Comparison of ENCODE assay signal across 8 cellular contexts in the genomic region with DNA sequence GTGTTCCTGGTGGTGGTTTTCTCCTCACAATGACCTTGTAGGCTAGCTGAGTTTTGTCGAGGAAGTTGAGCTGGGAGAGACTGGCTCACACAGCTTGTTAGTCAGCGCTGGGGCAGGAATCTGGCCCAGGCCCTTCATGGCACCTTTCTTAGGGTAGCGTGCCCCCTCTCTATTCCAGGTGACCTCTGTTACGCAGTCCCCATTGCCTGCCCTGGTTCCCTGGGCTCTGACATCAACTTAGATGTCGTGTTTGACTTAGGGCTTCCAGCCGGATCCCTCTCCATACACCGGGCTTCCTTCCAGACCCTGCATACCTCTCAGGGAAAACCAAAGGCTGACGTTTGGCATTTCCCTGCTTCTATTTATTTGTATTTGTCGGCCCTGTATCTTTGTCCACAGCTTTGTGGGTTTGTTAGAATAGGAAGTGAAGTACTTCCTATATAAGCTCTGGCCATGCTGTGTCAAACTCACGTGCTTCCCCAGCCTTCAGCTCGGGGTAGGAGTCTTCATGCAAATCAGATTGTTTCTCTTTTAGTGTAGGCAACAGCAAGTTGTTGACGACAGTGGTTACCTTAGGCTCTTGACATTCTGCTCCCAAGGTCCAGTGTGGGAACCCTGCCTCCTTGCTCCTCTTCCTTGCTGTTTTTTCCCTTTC. TPM values are rescaled to one million over a fixed set of nuclear protein-coding genes. Genes with fewer than 3 reads are reported as not detected.
A peak's percentile ranks its signal among the peaks of the same experiment; 100 is the strongest.
DNase-seq lines count a peak whose midpoint lies in the region; ATAC-seq and TF ChIP-seq lines count a peak whose summit lies in the region.

No MANE protein-coding gene starts in this region.

- H3K27me3 ChIP-seq in SK-N-SH (ENCODE audit: insufficient read depth) (no peaks in the 10 kb centered on the region), ascending aorta (no peaks in the 10 kb centered on the region), thymus (ENCODE audit: control insufficient read depth, insufficient read depth) (no peaks in the 10 kb centered on the region)

- H3K27ac ChIP-seq in SK-N-SH (ENCODE audit: low read depth in 2 of 2, low read length in 1 of 2), result no peak overlapping the region
- peak overlapping the region; percentile 65 to 73 for H3K27ac ChIP-seq in ascending aorta
- peak overlapping the region; percentile 61 for H3K27ac ChIP-seq in thymus (ENCODE audit: low read depth)

- no peaks in the 10 kb centered on the region for H3K9me2 ChIP-seq in SK-N-SH

- TF ChIP-seq CTCF in SK-N-SH (IDR thresholded peaks at IDR 0.05) (no peak), ascending aorta (IDR thresholded peaks at IDR 0.05) (no peak)

- intact Hi-C loops in ascending aorta (cut with DNase I), result no loop called here

- no peak overlapping the region for H3K4me3 ChIP-seq in SK-N-SH (ENCODE audit: low read depth in 2 of 2, low read length in 1 of 2)
- peak overlapping the region in 1 of 2 donors; percentile 4 for H3K4me3 ChIP-seq in ascending aorta
- H3K4me3 ChIP-seq in thymus (ENCODE audit: low read length), result peak overlapping the region; percentile 20

- CTCF ChIA-PET in SK-N-SH (lab: Yijun Ruan, JAX), result no interaction called here

- POLR2A ChIA-PET in SK-N-SH (lab: Yijun Ruan, JAX), result no interaction called here

- no peak overlapping the region for H3K9ac ChIP-seq in SK-N-SH

- peaks cover 99% of the 10 kb centered on the region for H3K79me2 ChIP-seq in SK-N-SH (ENCODE audit: insufficient read depth)

- H3K36me3 ChIP-seq in SK-N-SH (replicated peaks in 1 of 2; ENCODE audit: control insufficient read depth in 1 of 2, insufficient read depth in 2 of 2, low read length in 1 of 2) (no peaks in the 10 kb centered on the region), ascending aorta (no peaks in the 10 kb centered on the region), thymus (ENCODE audit: control insufficient read depth, insufficient read depth) (no peaks in the 10 kb centered on the region)

- WGBS in SK-N-SH (ENCODE audit: low lambda C conversion rate), result 89% methylated on average over 11 of the region's 12 CpGs
- 7% methylated on average over 12 of the region's 12 CpGs for WGBS in thymus

- TF ChIP-seq EP300 in SK-N-SH (IDR thresholded peaks at IDR 0.05; ENCODE audit: borderline replicate concordance in 1 of 2, low read depth in 1 of 2, low read length in 1 of 2), result no peak

- no peaks in the 10 kb centered on the region for H3K9me3 ChIP-seq in SK-N-SH
- H3K9me3 ChIP-seq in ascending aorta, result no peaks in the 10 kb centered on the region
- H3K9me3 ChIP-seq in thymus (ENCODE audit: control insufficient read depth), result no peaks in the 10 kb centered on the region

- peaks cover 92% of the 10 kb centered on the region for H4K20me1 ChIP-seq in SK-N-SH (ENCODE audit: insufficient read depth)

- no peak for TF ChIP-seq RAD21 in SK-N-SH (IDR thresholded peaks at IDR 0.05; ENCODE audit: low read length)

- DNase-seq in SK-N-SH, result no peak
- DNase-seq in NCI-H2029 (lab: John Stamatoyannopoulos, UW), result peak; percentile 81
- DNase-seq in ascending aorta (ENCODE audit: low spot score in 2 of 2), result no peak
- peak; percentile 69 for DNase-seq in left lobe of liver (ENCODE audit: low spot score)
- no peak for DNase-seq in D341Med (ENCODE audit: low spot score)

- H3F3A ChIP-seq in SK-N-SH (replicated peaks; ENCODE audit: insufficient read depth), result peaks cover 7% of the 10 kb centered on the region

- H3K4me2 ChIP-seq in SK-N-SH, result 0 out of 2 replicates have a peak overlapping the region, but pooled peaks have one; percentile 12

- no peak for ATAC-seq in SK-N-SH treated with all-trans-retinoic acid at 6 μM for 48 hours
- ATAC-seq in HG02623 (IDR thresholded peaks at IDR 0.05; ENCODE audit: unreplicated experiment), result peak; percentile 57
- ATAC-seq in left lobe of liver, result peak; percentile 69

- H3K4me1 ChIP-seq in SK-N-SH (ENCODE audit: control insufficient read depth in 1 of 2, insufficient read depth in 2 of 2, low read depth in 1 of 2, low read length in 1 of 2) (peaks cover 43 to 56% of the 10 kb centered on the region in 2 experiments), ascending aorta (peaks cover 29 to 57% of the 10 kb centered on the region in 2 donors), thymus (ENCODE audit: control insufficient read depth, insufficient read depth, low read length) (peaks cover 64% of the 10 kb centered on the region)

- no peak overlapping the region for H2AFZ ChIP-seq in SK-N-SH (ENCODE audit: low read depth)

TF ChIP-seq in SK-N-SH, 30 proteins besides CTCF, POLR2A, EP300 and RAD21 (continues in another document):
- TF ChIP-seq FOSL2 (IDR thresholded peaks at IDR 0.05; ENCODE audit: borderline replicate concordance, low read depth) (no peak), MXI1 (IDR thresholded peaks at IDR 0.05; ENCODE audit: low read depth, low read length) (no peak), SIN3A (IDR thresholded peaks at IDR 0.05; ENCODE audit: borderline replicate concordance, low read depth, low read length) (no peak), TCF12 (IDR thresholded peaks at IDR 0.05) (no peak), RXRA (IDR thresholded peaks at IDR 0.05; ENCODE audit: borderline replicate concordance, low read depth) (no peak), MEF2A (IDR thresholded peaks at IDR 0.05; ENCODE audit: borderline replicate concordance, low read depth) (no peak), CHD2 (IDR thresholded peaks at IDR 0.05; ENCODE audit: low read length, partially characterized antibody) (no peak), GABPA (IDR thresholded peaks at IDR 0.05; ENCODE audit: low read depth) (no peak), RFX5 (IDR thresholded peaks at IDR 0.05; ENCODE audit: low read length) (no peak), JUND (IDR thresholded peaks at IDR 0.05) (no peak), FOXJ3 (CRISPR knock-in tag; IDR thresholded peaks at IDR 0.05) (no peak)
- TF ChIP-seq, protein P1, sequence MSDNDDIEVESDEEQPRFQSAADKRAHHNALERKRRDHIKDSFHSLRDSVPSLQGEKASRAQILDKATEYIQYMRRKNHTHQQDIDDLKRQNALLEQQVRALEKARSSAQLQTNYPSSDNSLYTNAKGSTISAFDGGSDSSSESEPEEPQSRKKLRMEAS (IDR thresholded peaks at IDR 0.05; ENCODE audit: low read depth), result no peak

TF ChIP-seq in SK-N-SH treated with all-trans-retinoic acid at 6 μM for 48 hours, 23 proteins besides CTCF, POLR2A, EP300 and RAD21:
- TF ChIP-seq ZFP3 (CRISPR knock-in tag; IDR thresholded peaks at IDR 0.05) (no peak), CSDC2 (CRISPR knock-in tag; IDR thresholded peaks at IDR 0.05) (no peak)

RNA-seq across cellular contexts. Expression of gene IGF2R, which starts 12.8 kb away (rescaled TPM):
- polyA plus RNA-seq in SK-N-SH (2012; rRNA removed), result 25.7 and 45.0 TPM in 2 replicates
- polyA plus RNA-seq in SK-N-SH (2012; cell fraction: cytosol; rRNA removed), result 34.7 and 43.1 TPM in 2 replicates
- 52.3 and 71.0 TPM in 2 replicates for polyA plus RNA-seq in SK-N-SH (2012; cell fraction: nucleus; rRNA removed)
- total RNA-seq in ascending aorta, result 104 TPM
- 51.5 TPM for total RNA-seq in left lobe of liver
- 16.3 TPM for polyA plus RNA-seq in thymus

Comparison
In these comparisons a context has a peak if more than half of its experiments do, and no peak if none do; other contexts are left out.
1. DNase-seq: peak in NCI-H2029 (single experiment) and left lobe of liver (single experiment); none in SK-N-SH (single experiment), ascending aorta (0 of 2) and D341Med (single experiment).
2. H3K27ac ChIP-seq: peak in ascending aorta (2 of 2) and thymus (single experiment); none in SK-N-SH (0 of 2).